In the genomic region with DNA sequence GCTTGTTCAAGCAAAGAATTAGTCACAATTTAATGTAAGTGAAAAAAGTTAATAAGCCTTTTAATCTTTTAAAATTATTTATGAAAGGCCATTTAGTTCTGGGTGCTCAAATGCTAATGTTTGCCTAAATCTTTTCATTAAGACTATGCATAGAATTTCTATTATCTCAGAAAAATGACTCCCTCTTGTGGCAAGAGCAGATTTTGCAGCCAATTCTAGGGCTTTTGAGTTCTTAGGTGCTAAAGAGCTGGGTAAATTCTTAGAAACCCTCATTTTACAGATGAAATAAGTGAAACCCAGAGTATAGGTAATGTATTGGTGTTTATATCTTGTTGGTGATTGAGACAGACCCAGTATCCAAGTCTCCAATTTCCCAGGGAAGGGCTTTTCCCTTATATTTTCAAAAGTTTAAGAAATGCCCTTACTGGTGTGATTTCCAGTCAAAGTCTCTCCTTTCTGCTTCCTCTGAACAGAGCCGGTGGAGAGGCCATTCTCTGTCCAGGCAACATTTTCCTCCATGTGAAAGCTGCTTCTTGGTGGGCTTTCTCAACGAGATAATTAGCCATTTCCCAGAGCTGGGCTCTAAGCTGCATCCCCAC, we compare ENCODE assay signal across 8 cellular contexts. TPM values are rescaled to one million over a fixed set of nuclear protein-coding genes. Genes with fewer than 3 reads are reported as not detected.
DNase-seq lines count a peak whose midpoint lies in the region; ATAC-seq, FAIRE-seq and TF ChIP-seq lines count a peak whose summit lies in the region.

No MANE protein-coding gene starts in this region.

- no peaks in the 10 kb centered on the region for H3K79me2 ChIP-seq in H1 (ENCODE audit: control insufficient read depth in 1 of 2, insufficient read depth in 2 of 2, low read length in 2 of 2)

- DNase-seq in AG20443 (ENCODE audit: low spot score) (peak; percentile 34), KG1 (lab: John Stamatoyannopoulos, UW) (peak; percentile 9), T-helper 9 cell (peak; percentile 10), H1 (ENCODE audit: low read depth in 1 of 2, low spot score in 2 of 2) (peak in 1 of 2 experiments; percentile 64), mucosa of gallbladder (ENCODE audit: low spot score) (peak; percentile 62)
- DNase-seq in T-helper 2 cell treated with Interferon-gamma antibody and Interleukin-4, amounts not matched to agents 5 μg/mL and 100 μg/mL, for 36 hours (ENCODE audit: low spot score), result no peak

- H3K23ac ChIP-seq in H1 (ENCODE audit: insufficient read length), result no peak overlapping the region

- H2BK5ac ChIP-seq in H1 (ENCODE audit: low read depth, low read length), result no peak overlapping the region

- H3K9ac ChIP-seq in H1 (replicated peaks in 1 of 4; ENCODE audit: extremely low read depth in 1 of 4, low read depth in 3 of 4, low read length in 3 of 4), result no peak overlapping the region

- no peaks in the 10 kb centered on the region for H3K9me3 Mint-ChIP-seq in T-helper 2 cell treated with Interferon-gamma antibody and Interleukin-4, amounts not matched to agents 5 μg/mL and 100 μg/mL, for 36 hours

- H2BK120ac ChIP-seq in H1 (replicated peaks; ENCODE audit: low read depth, low read length), result no peak overlapping the region

- H3K4me1 ChIP-seq in H1 (replicated peaks in 1 of 4; ENCODE audit: control insufficient read depth in 3 of 4, insufficient read depth in 4 of 4, low read length in 3 of 4), result no peaks in the 10 kb centered on the region

- TF ChIP-seq POLR2A in H1 (IDR thresholded peaks at IDR 0.05; ENCODE audit: control extremely low read depth in 1 of 2, low read depth in 2 of 2, low read length in 2 of 2), result no peak

- H2AFZ ChIP-seq in H1 (ENCODE audit: low read length), result peak overlapping the region; percentile 72; the same call in 1 of the 2 replicates

- no peak overlapping the region for H3K56ac ChIP-seq in H1 (replicated peaks; ENCODE audit: insufficient read length, low read depth, low read length)

- TF ChIP-seq EP300 in H1 (IDR thresholded peaks at IDR 0.05; ENCODE audit: borderline replicate concordance in 1 of 2, low read depth in 2 of 2, low read length in 2 of 2), result no peak

- TF ChIP-seq RAD21 in H1 (IDR thresholded peaks at IDR 0.05 in 1 of 2, conservative IDR thresholded peaks at IDR 0.05 in 1 of 2; ENCODE audit: low read depth in 2 of 2, low read length in 2 of 2), result peak; percentile 60 to 64

- H3K4me3 Mint-ChIP-seq in T-helper 2 cell treated with Interferon-gamma antibody and Interleukin-4, amounts not matched to agents 5 μg/mL and 100 μg/mL, for 36 hours, result no peak overlapping the region

- no peaks in the 10 kb centered on the region for H3K36me3 ChIP-seq in H1 (ENCODE audit: control insufficient read depth in 2 of 4, insufficient read depth in 4 of 4, low read length in 3 of 4)

- H3K4me3 ChIP-seq in H1 (ENCODE audit: extremely low read depth in 1 of 4, insufficient read depth in 2 of 4, low read depth in 3 of 4, low read length in 4 of 4), result no peak overlapping the region

- POLR2A ChIA-PET in H1 (lab: Charles Lee; ENCODE audit: partially characterized antibody), result no interaction called here

- H3K79me1 ChIP-seq in H1 (ENCODE audit: low read depth, low read length), result no peaks in the 10 kb centered on the region

- no peaks in the 10 kb centered on the region for H3K27me3 Mint-ChIP-seq in T-helper 2 cell treated with Interferon-gamma antibody and Interleukin-4, amounts not matched to agents 5 μg/mL and 100 μg/mL, for 36 hours (ENCODE audit: low read depth)

- no peak overlapping the region for H2BK12ac ChIP-seq in H1 (ENCODE audit: low read depth, low read length)

- H4K91ac ChIP-seq in H1 (replicated peaks; ENCODE audit: insufficient read length, low read length), result no peak overlapping the region

- H3K27me3 ChIP-seq in H1 (replicated peaks in 1 of 4; ENCODE audit: control insufficient read depth in 3 of 4, extremely low read depth in 1 of 4, insufficient read depth in 3 of 4, low read length in 3 of 4), result no peaks in the 10 kb centered on the region

- no peak overlapping the region for H3K27ac Mint-ChIP-seq in T-helper 2 cell treated with Interferon-gamma antibody and Interleukin-4, amounts not matched to agents 5 μg/mL and 100 μg/mL, for 36 hours

- H3K4me1 Mint-ChIP-seq in T-helper 2 cell treated with Interferon-gamma antibody and Interleukin-4, amounts not matched to agents 5 μg/mL and 100 μg/mL, for 36 hours (ENCODE audit: low read depth), result no peaks in the 10 kb centered on the region

- no peaks in the 10 kb centered on the region for H3K23me2 ChIP-seq in H1 (ENCODE audit: low read depth, low read length)

- H2BK15ac ChIP-seq in H1 (ENCODE audit: low read length), result no peak overlapping the region

- 81% methylated on average over 2 of the region's 2 CpGs; no CpG with 5 or more reads in 1 of the 2 experiments for WGBS in H1 (ENCODE audit: extremely low coverage in 1 of 2, insufficient coverage in 1 of 2, insufficient read length in 1 of 2, insufficient replicate concordance in 2 of 2, low coverage in 1 of 2, low lambda C conversion rate in 2 of 2, missing lambda C conversion rate in 1 of 2), 2 experiments

- no peak overlapping the region for H3K27ac ChIP-seq in H1 (ENCODE audit: low read depth, low read length)

- CTCF ChIA-PET in H1 (lab: Charles Lee; ENCODE audit: partially characterized antibody), result interaction anchor here (0.6 to 6.4 kb wide), 34 partner anchors 9 to 743 kb away, joined by 3 to 45 read pairs (median 4); no protein-coding TSS in a partner anchor

- no peak overlapping the region for H3K14ac ChIP-seq in H1 (ENCODE audit: insufficient read length)

- H4K5ac ChIP-seq in H1 (ENCODE audit: insufficient read length, low read depth, low read length), result no peak overlapping the region

- no peak overlapping the region for H4K8ac ChIP-seq in H1 (ENCODE audit: extremely low read depth, insufficient read depth, low read length)

- no peak for ATAC-seq in GM19455 (IDR thresholded peaks at IDR 0.05; ENCODE audit: unreplicated experiment)

- H2BK20ac ChIP-seq in H1 (ENCODE audit: low read length), result no peak overlapping the region

- H4K20me1 ChIP-seq in H1 (replicated peaks in 1 of 2; ENCODE audit: control insufficient read depth in 1 of 2, insufficient read depth in 2 of 2, low read length in 2 of 2), result no peaks in the 10 kb centered on the region

- peak; percentile 57 for TF ChIP-seq CTCF in GM12872 (IDR thresholded peaks at IDR 0.05; ENCODE audit: insufficient read depth, low read depth, low read length)
- TF ChIP-seq CTCF in H1 (IDR thresholded peaks at IDR 0.05; ENCODE audit: control extremely low read depth in 1 of 3, insufficient read depth in 1 of 3, low read depth in 1 of 3, low read length in 3 of 3), result peak in 2 of 3 experiments; percentile 50 to 58; a peak in 2 of 4 replicates

- H3K18ac ChIP-seq in H1 (ENCODE audit: extremely low read depth, low read length), result no peak overlapping the region

- peak; percentile 80 for FAIRE-seq in H1 (lab: Jason Lieb, UNC)

- no peaks in the 10 kb centered on the region for H3K36me3 Mint-ChIP-seq in T-helper 2 cell treated with Interferon-gamma antibody and Interleukin-4, amounts not matched to agents 5 μg/mL and 100 μg/mL, for 36 hours (ENCODE audit: low read depth)

- no peak overlapping the region for H2AK5ac ChIP-seq in H1 (ENCODE audit: low read depth, low read length)

- H3K4ac ChIP-seq in H1 (replicated peaks; ENCODE audit: insufficient read length, low read depth, low read length), result no peak overlapping the region

- no peak overlapping the region for H3K4me2 ChIP-seq in H1 (ENCODE audit: insufficient read depth in 1 of 2, low read depth in 2 of 2, low read length in 2 of 2)

- H3K9me3 ChIP-seq in H1 (ENCODE audit: insufficient read depth in 2 of 2, low read depth in 1 of 2, low read length in 1 of 2), result no peaks in the 10 kb centered on the region

TF ChIP-seq in H1, 55 proteins besides CTCF, POLR2A, EP300 and RAD21 (continues in another document):
- TF ChIP-seq, protein P1, sequence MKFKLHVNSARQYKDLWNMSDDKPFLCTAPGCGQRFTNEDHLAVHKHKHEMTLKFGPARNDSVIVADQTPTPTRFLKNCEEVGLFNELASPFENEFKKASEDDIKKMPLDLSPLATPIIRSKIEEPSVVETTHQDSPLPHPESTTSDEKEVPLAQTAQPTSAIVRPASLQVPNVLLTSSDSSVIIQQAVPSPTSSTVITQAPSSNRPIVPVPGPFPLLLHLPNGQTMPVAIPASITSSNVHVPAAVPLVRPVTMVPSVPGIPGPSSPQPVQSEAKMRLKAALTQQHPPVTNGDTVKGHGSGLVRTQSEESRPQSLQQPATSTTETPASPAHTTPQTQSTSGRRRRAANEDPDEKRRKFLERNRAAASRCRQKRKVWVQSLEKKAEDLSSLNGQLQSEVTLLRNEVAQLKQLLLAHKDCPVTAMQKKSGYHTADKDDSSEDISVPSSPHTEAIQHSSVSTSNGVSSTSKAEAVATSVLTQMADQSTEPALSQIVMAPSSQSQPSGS (IDR thresholded peaks at IDR 0.05; ENCODE audit: low read length), result no peak
- TF ChIP-seq POU5F1 (IDR thresholded peaks at IDR 0.05; ENCODE audit: low read depth, low read length), result no peak
- no peak for TF ChIP-seq CHD1 (IDR thresholded peaks at IDR 0.05; ENCODE audit: low read depth, low read length)
- no peak for TF ChIP-seq CHD2 (IDR thresholded peaks at IDR 0.05; ENCODE audit: low read length)
- TF ChIP-seq MAFK (IDR thresholded peaks at IDR 0.05; ENCODE audit: low read depth, low read length), result no peak
- TF ChIP-seq HDAC2 (IDR thresholded peaks at IDR 0.05; ENCODE audit: borderline replicate concordance in 1 of 2, low read depth in 2 of 2, low read length in 2 of 2), result no peak
- TF ChIP-seq, protein P2, sequence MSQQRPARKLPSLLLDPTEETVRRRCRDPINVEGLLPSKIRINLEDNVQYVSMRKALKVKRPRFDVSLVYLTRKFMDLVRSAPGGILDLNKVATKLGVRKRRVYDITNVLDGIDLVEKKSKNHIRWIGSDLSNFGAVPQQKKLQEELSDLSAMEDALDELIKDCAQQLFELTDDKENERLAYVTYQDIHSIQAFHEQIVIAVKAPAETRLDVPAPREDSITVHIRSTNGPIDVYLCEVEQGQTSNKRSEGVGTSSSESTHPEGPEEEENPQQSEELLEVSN (IDR thresholded peaks at IDR 0.05), result no peak
- no peak for TF ChIP-seq SIX5 (IDR thresholded peaks at IDR 0.05; ENCODE audit: low read depth, low read length)

RNA-seq across cellular contexts. Expression of a gene that starts 24.1 kb away (rescaled TPM):
- total RNA-seq in H1 (2021; fragmentation: NEBNext Ultra II Directional; extraction: Animal tissue kit (Norgen Biotek cat#: 25700)), result 10.1 and 10.7 TPM in 2 replicates
- polyA plus RNA-seq in H1 (2011; rRNA removed), result 5.5 and 5.6 TPM in 2 replicates
- 6.2 TPM for polyA plus RNA-seq in H1 (2011; cell fraction: cytosol; rRNA removed)
- 13.1 TPM for polyA plus RNA-seq in H1 (2011; cell fraction: nucleus; rRNA removed)
- 6.2 to 7.1 TPM (median 6.7 TPM) in 4 replicates for polyA plus RNA-seq in H1 (2012, experiment 1 of 2)
- polyA plus RNA-seq in H1 (2012, experiment 2 of 2), result 1.4 TPM
- polyA plus RNA-seq in H1 (2013, experiment 1 of 2), result 12.4 TPM
- polyA plus RNA-seq in H1 (2013, experiment 2 of 2), result 11.5 TPM
- 22.7 and 25.9 TPM in 2 replicates for polyA minus RNA-seq in H1 (2011; rRNA and poly(A)+ RNA removed)
- 8.3 TPM for polyA minus RNA-seq in H1 (2011; cell fraction: cytosol; rRNA and poly(A)+ RNA removed)
- 40.7 TPM for polyA minus RNA-seq in H1 (2011; cell fraction: nucleus; rRNA and poly(A)+ RNA removed)
- total RNA-seq in mucosa of gallbladder, result 78.9 TPM
